In the genomic region with DNA sequence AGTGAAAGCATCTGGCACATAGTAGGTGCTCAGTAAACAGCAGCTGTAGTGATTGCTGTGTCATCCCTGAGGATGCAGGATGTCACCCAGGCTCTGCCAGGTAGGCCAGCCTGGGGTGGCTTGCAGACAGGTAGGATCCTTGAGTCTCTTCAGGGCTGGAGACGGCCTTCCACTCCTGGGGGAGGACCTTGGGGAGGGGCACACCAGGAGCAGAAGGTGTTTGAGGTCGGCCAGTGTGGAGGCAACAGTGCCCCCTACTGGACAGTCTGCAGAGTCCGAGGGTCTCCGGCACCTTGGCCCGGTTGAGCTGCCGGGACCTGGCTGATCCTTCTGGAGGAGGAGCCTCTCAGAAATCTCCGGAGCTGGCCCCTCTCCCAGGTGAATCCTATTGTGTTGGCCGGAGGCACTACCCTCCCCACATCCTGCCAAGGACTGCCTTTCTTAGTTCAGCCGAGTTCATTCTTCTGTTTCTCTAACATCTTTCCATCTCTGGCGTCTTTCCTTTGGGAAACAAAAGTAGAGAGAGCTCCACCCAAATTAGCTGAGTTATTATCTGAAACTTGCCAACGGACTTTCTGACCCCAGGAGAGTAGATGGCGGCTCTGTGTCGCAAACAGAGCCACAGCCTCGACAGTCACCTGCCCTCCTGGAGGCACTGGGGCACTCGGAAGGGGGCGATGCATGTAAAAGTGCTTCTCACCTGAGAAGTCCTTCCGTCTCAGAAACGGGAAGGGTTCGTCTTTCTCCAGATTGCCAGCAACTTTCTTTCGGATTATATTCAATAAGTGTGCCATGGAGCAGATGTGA, we compare ENCODE assay signal across 8 cellular contexts. TPM values are rescaled to one million over a fixed set of nuclear protein-coding genes. Genes with fewer than 3 reads are reported as not detected.
DNase-seq lines count a peak whose midpoint lies in the region; ATAC-seq and TF ChIP-seq lines count a peak whose summit lies in the region.

No MANE protein-coding gene starts in this region.

- CTCF ChIA-PET in Panc1 (lab: Charles Lee), result no interaction called here

- H3K4me3 ChIP-seq in Panc1 (ENCODE audit: low read depth in 2 of 2, low read length in 2 of 2) (no peak overlapping the region), cardiac fibroblast (replicated peaks in 1 of 2; ENCODE audit: low read depth in 2 of 2, low read length in 2 of 2) (no peak overlapping the region), liver (ENCODE audit: low read depth in 1 of 3, low read length in 3 of 3) (no peak overlapping the region), stomach (no peak overlapping the region)

- H3K9me3 ChIP-seq in Panc1 (ENCODE audit: control insufficient read depth, insufficient read depth, low read depth, low read length), result no peaks in the 10 kb centered on the region
- H3K9me3 ChIP-seq in liver (ENCODE audit: control insufficient read depth in 4 of 4, low read length in 3 of 4), result no peaks in the 10 kb centered on the region
- no peaks in the 10 kb centered on the region for H3K9me3 ChIP-seq in stomach

- no TSS peak for BruUV-seq in Panc1 (replicated peaks; lab: Mats Ljungman, UMichigan)

- TF ChIP-seq EP300 in stomach (IDR thresholded peaks at IDR 0.05), result no peak

- peak; percentile 63 to 79 for TF ChIP-seq RAD21 in liver (IDR thresholded peaks at IDR 0.05)

- no peaks in the 10 kb centered on the region for H3K36me3 ChIP-seq in Panc1 (ENCODE audit: control insufficient read depth, insufficient read depth, low read length)
- no peaks in the 10 kb centered on the region for H3K36me3 ChIP-seq in liver (ENCODE audit: control insufficient read depth in 4 of 4, insufficient read depth in 3 of 4, low read depth in 1 of 4, low read length in 3 of 4)
- no peaks in the 10 kb centered on the region for H3K36me3 ChIP-seq in stomach

- DNase-seq in AG08395 (ENCODE audit: low spot score) (peak; percentile 18), GM19240 (ENCODE audit: insufficient read length, low spot score) (peak; percentile 53), Panc1 (ENCODE audit: low read depth, low spot score) (no peak), cardiac fibroblast (ENCODE audit: low read depth in 2 of 2) (peak; percentile 26 to 38), stomach (peak; percentile 66), NCI-H748 (lab: John Stamatoyannopoulos, UW; ENCODE audit: unreplicated experiment) (no peak), amniotic stem cell (lab: John Stamatoyannopoulos, UW) (no peak)

- H3K27me3 ChIP-seq in Panc1 (ENCODE audit: control insufficient read depth, insufficient read depth, low read length) (no peaks in the 10 kb centered on the region), liver (ENCODE audit: control insufficient read depth in 4 of 4, insufficient read depth in 4 of 4, low read length in 3 of 4) (no peaks in the 10 kb centered on the region), stomach (peaks cover 0 to 34% (median 5%) of the 10 kb centered on the region in 3 donors)

- TF ChIP-seq POLR2A in stomach (IDR thresholded peaks at IDR 0.05), result no peak

- TF ChIP-seq CTCF in Panc1 (IDR thresholded peaks at IDR 0.05) (peak; percentile 75), cardiac fibroblast (IDR thresholded peaks at IDR 0.05; ENCODE audit: low read depth, low read length) (peak; percentile 73), liver (IDR thresholded peaks at IDR 0.05; ENCODE audit: low read depth, low read length, missing input control) (peak; percentile 47), stomach (IDR thresholded peaks at IDR 0.05) (peak in 4 of 7 experiments; percentile 14 to 72 (median 45))

- no peaks in the 10 kb centered on the region for H3K4me1 ChIP-seq in Panc1 (ENCODE audit: control insufficient read depth, insufficient read depth, low read length)
- peaks cover 0 to 12% (median 9%) of the 10 kb centered on the region in 4 donors for H3K4me1 ChIP-seq in liver (ENCODE audit: control insufficient read depth in 4 of 4, insufficient read depth in 4 of 4, low read length in 3 of 4)
- H3K4me1 ChIP-seq in stomach, result peaks cover 7 to 18% (median 16%) of the 10 kb centered on the region in 4 donors

- POLR2A ChIA-PET in Panc1 (lab: Charles Lee), result no interaction called here

- ATAC-seq in Panc1, result peak; percentile 69; the same call in 1 of the 2 replicates

- intact Hi-C loops in Panc1 (cut with micrococcal nuclease; ENCODE audit: unreplicated experiment) (no loop called here), stomach (cut with DNase I; ENCODE audit: low total_unique reads) (no loop called here)

- in situ Hi-C loops in Panc1 (cut with HindIII; ENCODE audit: low pct_unique_long_range_greater_than_20kb, low sequenced_read_pairs), result no loop called here

- H3K9ac ChIP-seq in liver (ENCODE audit: low read depth in 1 of 2, low read length in 2 of 2), result no peak overlapping the region

- no peak overlapping the region for H3K27ac ChIP-seq in Panc1 (ENCODE audit: low read length)
- H3K27ac ChIP-seq in liver (ENCODE audit: low read depth in 1 of 2, low read length in 2 of 2), result no peak overlapping the region
- no peak overlapping the region for H3K27ac ChIP-seq in stomach

- 56% methylated on average over 20 of the region's 20 CpGs for WGBS in liver
- WGBS in stomach, 5 donors, result 19 to 32% (median 20%) methylated on average over 20 of the region's 20 CpGs

TF ChIP-seq in liver, 16 proteins besides CTCF, POLR2A, EP300 and RAD21:
- TF ChIP-seq, protein P1, sequence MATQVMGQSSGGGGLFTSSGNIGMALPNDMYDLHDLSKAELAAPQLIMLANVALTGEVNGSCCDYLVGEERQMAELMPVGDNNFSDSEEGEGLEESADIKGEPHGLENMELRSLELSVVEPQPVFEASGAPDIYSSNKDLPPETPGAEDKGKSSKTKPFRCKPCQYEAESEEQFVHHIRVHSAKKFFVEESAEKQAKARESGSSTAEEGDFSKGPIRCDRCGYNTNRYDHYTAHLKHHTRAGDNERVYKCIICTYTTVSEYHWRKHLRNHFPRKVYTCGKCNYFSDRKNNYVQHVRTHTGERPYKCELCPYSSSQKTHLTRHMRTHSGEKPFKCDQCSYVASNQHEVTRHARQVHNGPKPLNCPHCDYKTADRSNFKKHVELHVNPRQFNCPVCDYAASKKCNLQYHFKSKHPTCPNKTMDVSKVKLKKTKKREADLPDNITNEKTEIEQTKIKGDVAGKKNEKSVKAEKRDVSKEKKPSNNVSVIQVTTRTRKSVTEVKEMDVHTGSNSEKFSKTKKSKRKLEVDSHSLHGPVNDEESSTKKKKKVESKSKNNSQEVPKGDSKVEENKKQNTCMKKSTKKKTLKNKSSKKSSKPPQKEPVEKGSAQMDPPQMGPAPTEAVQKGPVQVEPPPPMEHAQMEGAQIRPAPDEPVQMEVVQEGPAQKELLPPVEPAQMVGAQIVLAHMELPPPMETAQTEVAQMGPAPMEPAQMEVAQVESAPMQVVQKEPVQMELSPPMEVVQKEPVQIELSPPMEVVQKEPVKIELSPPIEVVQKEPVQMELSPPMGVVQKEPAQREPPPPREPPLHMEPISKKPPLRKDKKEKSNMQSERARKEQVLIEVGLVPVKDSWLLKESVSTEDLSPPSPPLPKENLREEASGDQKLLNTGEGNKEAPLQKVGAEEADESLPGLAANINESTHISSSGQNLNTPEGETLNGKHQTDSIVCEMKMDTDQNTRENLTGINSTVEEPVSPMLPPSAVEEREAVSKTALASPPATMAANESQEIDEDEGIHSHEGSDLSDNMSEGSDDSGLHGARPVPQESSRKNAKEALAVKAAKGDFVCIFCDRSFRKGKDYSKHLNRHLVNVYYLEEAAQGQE (IDR thresholded peaks at IDR 0.05), result no peak
- peak in 1 of 2 donors; percentile 47 for TF ChIP-seq RXRA (IDR thresholded peaks at IDR 0.05)
- TF ChIP-seq HNF4A (conservative IDR thresholded peaks at IDR 0.05), result peak in 1 of 2 donors; percentile 10

RNA-seq across cellular contexts. Expression of a gene that starts 41.9 kb away (rescaled TPM):
- total RNA-seq in Panc1 (2021; ENCODE audit: unreplicated experiment) (34.9 TPM), liver (10 to 100 TPM in 1 of 2 donors, 1 to 10 TPM in 1; 6.0 to 40.1 TPM), stomach (10 to 100 TPM; 12.8 to 42.9 (median 30.1) TPM)
- 11.4 TPM for polyA plus RNA-seq in Panc1 (2012; ENCODE audit: insufficient read length)
- polyA plus RNA-seq in liver (10 to 100 TPM in 1 of 2 donors, 1 to 10 TPM in 1; 8.2 to 41.1 TPM), stomach (1 to 10 TPM; 5.3 to 8.7 (median 6.2) TPM)

Comparison
In these comparisons a context has a peak if more than half of its experiments do, and no peak if none do; other contexts are left out.
1. DNase-seq: peak in AG08395 (single experiment), GM19240 (single experiment), cardiac fibroblast (2 of 2) and stomach (single experiment); none in Panc1 (single experiment), NCI-H748 (single experiment) and amniotic stem cell (single experiment).
2. Peak in every context shown above with its lines, with median percentiles within 50 percentile points of each other: CTCF ChIP-seq.